ENCODE assay signal across 21 cellular contexts in the genomic region with DNA sequence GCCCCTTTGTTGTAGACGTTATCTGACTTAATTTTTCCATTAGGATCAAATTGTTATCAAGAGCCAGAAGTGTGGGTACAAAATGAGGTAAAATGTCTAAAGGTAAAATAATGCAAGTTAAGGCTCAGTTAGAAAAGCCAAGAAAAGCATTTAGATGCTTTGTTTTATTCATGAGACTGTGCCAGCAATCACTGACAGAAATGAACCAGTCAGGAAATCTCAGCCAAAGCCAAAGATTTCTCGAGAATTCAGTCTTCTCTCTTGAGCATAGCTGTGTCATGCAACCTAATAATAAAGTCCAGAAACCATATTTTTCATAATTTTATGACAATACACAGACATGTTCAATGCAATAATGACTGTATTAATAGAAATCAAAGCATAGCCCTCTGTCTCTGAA. TPM values are rescaled to one million over a fixed set of nuclear protein-coding genes. Genes with fewer than 3 reads are reported as not detected.
DNase-seq lines count a peak whose midpoint lies in the region; ATAC-seq, FAIRE-seq and TF ChIP-seq lines count a peak whose summit lies in the region.
"Had no signal": no experiment of that assay in that cellular context is flagged by ENCODE, and none has a peak within 500 bp of the region (broad histone marks: within the 10 kb centered on the region; RNA-seq: fewer than 3 reads in every experiment).

No MANE protein-coding gene starts in this region.

- no peak overlapping the region for H2AFZ ChIP-seq in SK-N-SH (ENCODE audit: low read depth)
- H2AFZ ChIP-seq in H1 (ENCODE audit: low read length), result 0 out of 2 replicates have a peak overlapping the region, but pooled peaks have one; percentile 12

- no peak overlapping the region for H2BK5ac ChIP-seq in H1 (ENCODE audit: low read depth, low read length)

- no peak overlapping the region for H3K9ac ChIP-seq in SK-N-SH
- H3K9ac ChIP-seq in H1 (replicated peaks in 1 of 4; ENCODE audit: extremely low read depth in 1 of 4, low read depth in 3 of 4, low read length in 3 of 4), result no peak overlapping the region
- H3K9ac ChIP-seq: BLaER1 had no signal

- no peak overlapping the region for H3K18ac ChIP-seq in H1 (ENCODE audit: extremely low read depth, low read length)

- H2BK20ac ChIP-seq in H1 (ENCODE audit: low read length), result no peak overlapping the region

- H2BK120ac ChIP-seq in H1 (replicated peaks; ENCODE audit: low read depth, low read length), result no peak overlapping the region

- POLR2A ChIA-PET in SK-N-SH (lab: Yijun Ruan, JAX), result no interaction called here
- POLR2A ChIA-PET in H1 (lab: Charles Lee; ENCODE audit: partially characterized antibody), result interaction anchor here (2.4 kb wide), 1 partner anchor 11 kb away, joined by 5 read pairs; no protein-coding TSS in a partner anchor

- no peak overlapping the region for H3K4ac ChIP-seq in H1 (replicated peaks; ENCODE audit: insufficient read length, low read depth, low read length)

- H3K36me3 ChIP-seq in SK-N-SH (replicated peaks in 1 of 2; ENCODE audit: control insufficient read depth in 1 of 2, insufficient read depth in 2 of 2, low read length in 1 of 2) (no peaks in the 10 kb centered on the region), H1 (ENCODE audit: control insufficient read depth in 2 of 4, insufficient read depth in 4 of 4, low read length in 3 of 4) (no peaks in the 10 kb centered on the region)
- H3K36me3 ChIP-seq: BLaER1 had no signal

- no peaks in the 10 kb centered on the region for H4K20me1 ChIP-seq in SK-N-SH (ENCODE audit: insufficient read depth)
- H4K20me1 ChIP-seq in H1 (replicated peaks in 1 of 2; ENCODE audit: control insufficient read depth in 1 of 2, insufficient read depth in 2 of 2, low read length in 2 of 2), result no peaks in the 10 kb centered on the region
- H4K20me1 ChIP-seq: BLaER1 had no signal

- no peaks in the 10 kb centered on the region for H3F3A ChIP-seq in SK-N-SH (replicated peaks; ENCODE audit: insufficient read depth)

- no peak overlapping the region for H2BK15ac ChIP-seq in H1 (ENCODE audit: low read length)

- TF ChIP-seq RAD21 in SK-N-SH (IDR thresholded peaks at IDR 0.05; ENCODE audit: low read length) (no peak), H1 (IDR thresholded peaks at IDR 0.05 in 1 of 2, conservative IDR thresholded peaks at IDR 0.05 in 1 of 2; ENCODE audit: low read depth in 2 of 2, low read length in 2 of 2) (no peak)

- H3K79me1 ChIP-seq in H1 (ENCODE audit: low read depth, low read length), result no peaks in the 10 kb centered on the region

- H3K4me3 ChIP-seq in SK-N-SH (ENCODE audit: low read depth in 2 of 2, low read length in 1 of 2) (no peak overlapping the region), H1 (ENCODE audit: extremely low read depth in 1 of 4, insufficient read depth in 2 of 4, low read depth in 3 of 4, low read length in 4 of 4) (no peak overlapping the region)
- H3K4me3 ChIP-seq: BLaER1, GM12878 had no signal

- H3K56ac ChIP-seq in H1 (replicated peaks; ENCODE audit: insufficient read length, low read depth, low read length), result no peak overlapping the region

- TF ChIP-seq CTCF in SK-N-SH (IDR thresholded peaks at IDR 0.05) (no peak), H1 (IDR thresholded peaks at IDR 0.05; ENCODE audit: control extremely low read depth in 1 of 3, insufficient read depth in 1 of 3, low read depth in 1 of 3, low read length in 3 of 3) (no peak)

- H3K4me2 ChIP-seq in SK-N-SH (no peak overlapping the region), H1 (ENCODE audit: insufficient read depth in 1 of 2, low read depth in 2 of 2, low read length in 2 of 2) (no peak overlapping the region)
- H3K4me2 ChIP-seq: BLaER1 had no signal

- ATAC-seq in SK-N-SH treated with all-trans-retinoic acid at 6 μM for 48 hours (no peak), GM19452 (IDR thresholded peaks at IDR 0.05; ENCODE audit: unreplicated experiment) (no peak)
- ATAC-seq: CD8-positive, alpha-beta T cell; GM12878 had no signal

- H3K14ac ChIP-seq in H1 (ENCODE audit: insufficient read length), result no peak overlapping the region

- H3K9me3 ChIP-seq in SK-N-SH, result no peaks in the 10 kb centered on the region
- H3K9me3 ChIP-seq in H1 (ENCODE audit: insufficient read depth in 2 of 2, low read depth in 1 of 2, low read length in 1 of 2), result no peaks in the 10 kb centered on the region
- H3K9me3 ChIP-seq: BLaER1, Caco-2 had no signal

- no peaks in the 10 kb centered on the region for H3K23me2 ChIP-seq in H1 (ENCODE audit: low read depth, low read length)

- no peak overlapping the region for H4K91ac ChIP-seq in H1 (replicated peaks; ENCODE audit: insufficient read length, low read length)

- no peak overlapping the region for H2BK12ac ChIP-seq in H1 (ENCODE audit: low read depth, low read length)

- H3K27ac ChIP-seq in SK-N-SH (ENCODE audit: low read depth in 2 of 2, low read length in 1 of 2), result no peak overlapping the region
- H3K27ac ChIP-seq in H1 (ENCODE audit: low read depth, low read length), result no peak overlapping the region
- H3K27ac ChIP-seq: 22Rv1, BLaER1, C4-2B had no signal

- no peak overlapping the region for H2AK5ac ChIP-seq in H1 (ENCODE audit: low read depth, low read length)

- no peak for TF ChIP-seq EP300 in SK-N-SH (IDR thresholded peaks at IDR 0.05; ENCODE audit: borderline replicate concordance in 1 of 2, low read depth in 1 of 2, low read length in 1 of 2)
- TF ChIP-seq EP300 in H1 (IDR thresholded peaks at IDR 0.05; ENCODE audit: borderline replicate concordance in 1 of 2, low read depth in 2 of 2, low read length in 2 of 2), result no peak

- WGBS in SK-N-SH (ENCODE audit: low lambda C conversion rate), result 17% methylated on average over 2 of the region's 2 CpGs
- WGBS in H1 (ENCODE audit: extremely low coverage in 1 of 2, insufficient coverage in 1 of 2, insufficient read length in 1 of 2, insufficient replicate concordance in 2 of 2, low coverage in 1 of 2, low lambda C conversion rate in 2 of 2, missing lambda C conversion rate in 1 of 2), 2 experiments, result 94% methylated on average over 2 of the region's 2 CpGs; no CpG with 5 or more reads in 1 of the 2 experiments

- DNase-seq in SK-N-SH (no peak), H1 (ENCODE audit: low read depth in 1 of 2, low spot score in 2 of 2) (no peak), stromal cell of bone marrow (ENCODE audit: low read depth) (peak; percentile 21)
- DNase-seq in stimulated activated naive CD4-positive, alpha-beta T cell treated with Interleukin-2 at 50 U/mL for 16 hours (lab: John Stamatoyannopoulos, UW), result no peak
- DNase-seq: Caco-2; CD4-positive, CD25-positive, alpha-beta regulatory T cell; CD8-positive, alpha-beta T cell; DMS 273 treated with DMSO at 0.1 percent for 48 hours; DMS79; GDM1; GOT3; H7; HCEC 1CT had no signal

- no peaks in the 10 kb centered on the region; a peak in 1 of 4 replicates for H3K4me1 ChIP-seq in SK-N-SH (ENCODE audit: control insufficient read depth in 1 of 2, insufficient read depth in 2 of 2, low read depth in 1 of 2, low read length in 1 of 2)
- H3K4me1 ChIP-seq in H1 (replicated peaks in 1 of 4; ENCODE audit: control insufficient read depth in 3 of 4, insufficient read depth in 4 of 4, low read length in 3 of 4), result peaks cover 2 to 3% (median 2%) of the 10 kb centered on the region in 4 experiments; a peak in 4 of 7 replicates
- H3K4me1 ChIP-seq: Caco-2 had no signal

- no peak overlapping the region for H4K5ac ChIP-seq in H1 (ENCODE audit: insufficient read length, low read depth, low read length)

- H4K8ac ChIP-seq in H1 (ENCODE audit: extremely low read depth, insufficient read depth, low read length), result no peak overlapping the region

- CTCF ChIA-PET in SK-N-SH (lab: Yijun Ruan, JAX), result no interaction called here
- CTCF ChIA-PET in H1 (lab: Charles Lee; ENCODE audit: partially characterized antibody), result interaction anchor here (1.5 kb wide), 1 partner anchor 9 kb away, joined by 3 read pairs; no protein-coding TSS in a partner anchor

- no peak overlapping the region for H3K23ac ChIP-seq in H1 (ENCODE audit: insufficient read length)

- no peak for TF ChIP-seq POLR2A in H1 (IDR thresholded peaks at IDR 0.05; ENCODE audit: control extremely low read depth in 1 of 2, low read depth in 2 of 2, low read length in 2 of 2)

- H3K9me2 ChIP-seq in SK-N-SH, result no peaks in the 10 kb centered on the region

- H3K27me3 ChIP-seq in SK-N-SH (ENCODE audit: insufficient read depth), result no peaks in the 10 kb centered on the region
- no peaks in the 10 kb centered on the region for H3K27me3 ChIP-seq in H1 (replicated peaks in 1 of 4; ENCODE audit: control insufficient read depth in 3 of 4, extremely low read depth in 1 of 4, insufficient read depth in 3 of 4, low read length in 3 of 4)
- H3K27me3 ChIP-seq: BLaER1 had no signal

- no peak for FAIRE-seq in H1 (lab: Jason Lieb, UNC)
- FAIRE-seq: A204.1, GM12878, GM19239 had no signal

- H3K79me2 ChIP-seq in SK-N-SH (ENCODE audit: insufficient read depth) (no peaks in the 10 kb centered on the region), H1 (ENCODE audit: control insufficient read depth in 1 of 2, insufficient read depth in 2 of 2, low read length in 2 of 2) (no peaks in the 10 kb centered on the region)

TF ChIP-seq in H1, 55 proteins besides CTCF, POLR2A, EP300 and RAD21 (continues in another document):
- TF ChIP-seq SAP30 (IDR thresholded peaks at IDR 0.05; ENCODE audit: insufficient read depth, insufficient replicate concordance, low read length) (no peak), BRCA1 (IDR thresholded peaks at IDR 0.05; ENCODE audit: low read depth, low read length) (no peak), HDAC2 (IDR thresholded peaks at IDR 0.05; ENCODE audit: borderline replicate concordance in 1 of 2, low read depth in 2 of 2, low read length in 2 of 2) (no peak), KDM4A (IDR thresholded peaks at IDR 0.05; ENCODE audit: low read depth, low read length, severe bottlenecking) (no peak), RBBP5 (IDR thresholded peaks at IDR 0.05; ENCODE audit: borderline replicate concordance, low read depth, low read length) (no peak), HDAC6 (IDR thresholded peaks at IDR 0.05; ENCODE audit: low read depth, low read length) (no peak)
- TF ChIP-seq, protein P1, sequence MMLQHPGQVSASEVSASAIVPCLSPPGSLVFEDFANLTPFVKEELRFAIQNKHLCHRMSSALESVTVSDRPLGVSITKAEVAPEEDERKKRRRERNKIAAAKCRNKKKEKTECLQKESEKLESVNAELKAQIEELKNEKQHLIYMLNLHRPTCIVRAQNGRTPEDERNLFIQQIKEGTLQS (IDR thresholded peaks at IDR 0.05; ENCODE audit: insufficient read depth, low read depth, low read length), result no peak

RNA-seq across cellular contexts. Expression of a gene that starts 43.5 kb away (rescaled TPM):
- polyA plus RNA-seq in SK-N-SH (2012; rRNA removed), result 4.8 and 7.4 TPM in 2 replicates
- 5.9 and 6.4 TPM in 2 replicates for polyA plus RNA-seq in SK-N-SH (2012; cell fraction: cytosol; rRNA removed)
- polyA plus RNA-seq in SK-N-SH (2012; cell fraction: nucleus; rRNA removed), result 11.0 and 16.8 TPM in 2 replicates
- 38.9 and 39.5 TPM in 2 replicates for total RNA-seq in H1 (2021; fragmentation: NEBNext Ultra II Directional; extraction: Animal tissue kit (Norgen Biotek cat#: 25700))
- 9.0 and 9.8 TPM in 2 replicates for polyA plus RNA-seq in H1 (2011; rRNA removed)
- 19.3 TPM for polyA plus RNA-seq in H1 (2011; cell fraction: cytosol; rRNA removed)
- polyA plus RNA-seq in H1 (2011; cell fraction: nucleus; rRNA removed), result 18.0 TPM
- polyA plus RNA-seq in H1 (2012, experiment 1 of 2), result 25.3 to 40.4 TPM (median 29.6 TPM) in 4 replicates
- polyA plus RNA-seq in H1 (2012, experiment 2 of 2), result 3.4 TPM
- polyA plus RNA-seq in H1 (2013, experiment 1 of 2), result 27.2 TPM
- 25.5 TPM for polyA plus RNA-seq in H1 (2013, experiment 2 of 2)
- 27.7 and 39.9 TPM in 2 replicates for polyA minus RNA-seq in H1 (2011; rRNA and poly(A)+ RNA removed)
- polyA minus RNA-seq in H1 (2011; cell fraction: cytosol; rRNA and poly(A)+ RNA removed), result 18.5 TPM
- polyA minus RNA-seq in H1 (2011; cell fraction: nucleus; rRNA and poly(A)+ RNA removed), result 44.7 TPM
